24 cellular contexts compared by ENCODE assay signal in genomic region chr12:58957298-58957697, GRCh38.
"Had no signal": no experiment of that assay in that cellular context is flagged by ENCODE, and none has a peak within 500 bp of the region (broad histone marks: within the 10 kb centered on the region; RNA-seq: fewer than 3 reads in every experiment).

No MANE protein-coding gene starts in this region.

- ATAC-seq: HepG2 had no signal

- H3K36me3 ChIP-seq: MG63 had no signal

- H3K9me3 ChIP-seq: MG63, SK-N-SH had no signal

- H3K9ac ChIP-seq: SK-N-SH had no signal

- H3K27me3 ChIP-seq: MG63 had no signal

- DNase-seq: IMR-90, Karpas-422, KG1, MG63, NCI-H1092, NCI-H1105 treated with DMSO at 0.1 percent for 48 hours, NCI-H1417 treated with DMSO at 0.1 percent for 48 hours, NCI-H146, NCI-H1694 treated with DMSO at 0.1 percent for 48 hours, NCI-H2029, NCI-H2081 treated with DMSO at 0.1 percent for 48 hours, NCI-H2171, NCI-H226, NCI-H446, NCI-H510A, NCI-H524 treated with DMSO at 0.1 percent for 48 hours, NCI-H69, NCI-H774, Right ventricle myocardium superior, RPMI8226, SIG-M5, SK-N-SH, SW 1271 had no signal

- H3K4me2 ChIP-seq: SK-N-SH had no signal

- H3K4me3 ChIP-seq: MG63 had no signal

- H3K9me2 ChIP-seq: SK-N-SH had no signal
